ENCODE assay signal across 18 cellular contexts in the genomic region with DNA sequence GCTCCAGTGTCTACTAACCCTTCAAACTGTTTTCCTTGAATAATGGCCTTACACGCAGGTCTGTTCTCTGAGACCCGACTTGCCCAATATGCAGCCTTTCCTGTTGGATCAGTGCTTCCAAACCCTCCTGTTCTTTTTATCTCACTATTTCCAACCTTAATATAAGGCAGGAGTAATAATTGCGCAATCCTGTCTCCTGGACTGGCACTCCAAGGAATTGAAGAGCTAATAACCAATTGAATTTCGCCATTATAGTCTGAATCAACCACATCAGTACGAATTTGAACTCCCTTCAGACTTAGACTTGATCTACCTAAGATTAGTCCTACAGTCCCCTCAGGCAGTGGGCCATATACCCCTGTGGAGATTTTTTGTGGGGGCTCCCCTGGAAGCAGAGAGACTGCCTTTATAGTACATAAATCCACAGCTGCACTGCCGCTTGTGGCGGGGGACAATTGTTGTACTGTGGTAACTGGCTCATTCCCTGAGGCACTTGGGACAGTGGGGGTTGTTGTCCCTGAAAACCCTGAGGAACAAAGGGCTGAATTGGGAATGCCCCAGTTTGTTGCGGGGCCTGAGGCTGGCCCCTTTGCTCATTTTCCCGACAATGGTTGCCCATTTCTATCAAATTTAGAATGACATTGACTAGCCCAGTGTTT. TPM values are rescaled to one million over a fixed set of nuclear protein-coding genes. Genes with fewer than 3 reads are reported as not detected.
"Had no signal": no experiment of that assay in that cellular context is flagged by ENCODE, and none has a peak within 500 bp of the region (broad histone marks: within the 10 kb centered on the region; RNA-seq: fewer than 3 reads in every experiment).

No MANE protein-coding gene starts in this region.

RNA-seq across cellular contexts. Expression of a gene that starts 6.3 kb away (rescaled TPM):
- total RNA-seq: endothelial cell of umbilical vein, esophagus squamous epithelium, fibroblast of villous mesenchyme, frontal cortex, glomerular endothelial cell, hepatocyte, mesothelial cell of epicardium, mucosa of gallbladder, osteocyte, psoas muscle, renal cortical epithelial cell, right cardiac atrium, sigmoid colon, transverse colon, upper lobe of right lung had no signal
- polyA plus RNA-seq: endothelial cell of umbilical vein; heart left ventricle; hepatocyte; naive thymus-derived CD4-positive, alpha-beta T cell; right cardiac atrium; stomach had no signal
